Comparison of ENCODE assay signal across 9 cellular contexts in genomic region chr14:96364911-96365310, GRCh38. TPM values are rescaled to one million over a fixed set of nuclear protein-coding genes. Genes with fewer than 3 reads are reported as not detected.
DNase-seq lines count a peak whose midpoint lies in the region; ATAC-seq, FAIRE-seq and TF ChIP-seq lines count a peak whose summit lies in the region.
"Had no signal": no experiment of that assay in that cellular context is flagged by ENCODE, and none has a peak within 500 bp of the region (broad histone marks: within the 10 kb centered on the region; RNA-seq: fewer than 3 reads in every experiment).

No MANE protein-coding gene starts in this region.

- H3K36me3 ChIP-seq in GM23338 (ENCODE audit: insufficient read depth) (no peaks in the 10 kb centered on the region), PC-3 (ENCODE audit: low read depth, low read length) (no peaks in the 10 kb centered on the region), endothelial cell of umbilical vein (ENCODE audit: control insufficient read depth in 2 of 2, extremely low read depth in 1 of 2, insufficient read depth in 2 of 2, low read length in 2 of 2) (no peaks in the 10 kb centered on the region), trophoblast cell (ENCODE audit: control insufficient read depth in 1 of 2, insufficient read depth in 2 of 2, low read length in 2 of 2) (peaks cover 0 to 2% of the 10 kb centered on the region in 2 experiments)

- no peak overlapping the region for H2AK5ac ChIP-seq in trophoblast cell (ENCODE audit: low read length)

- H3K4me2 ChIP-seq in GM23338 (peak overlapping the region; percentile 95), PC-3 (ENCODE audit: low read length) (peak overlapping the region; percentile 98), endothelial cell of umbilical vein (ENCODE audit: insufficient read depth, low read length) (peak overlapping the region; percentile 75), trophoblast cell (ENCODE audit: low read length) (peak overlapping the region; percentile 27)

- peaks cover 6% of the 10 kb centered on the region; the same call in 2 of the 3 replicates for H3K9me3 Mint-ChIP-seq in GM23338

- peak overlapping the region; percentile 89 for H3K4me3 Mint-ChIP-seq in GM23338

- CTCF ChIA-PET in PC-3 (lab: Charles Lee): no interaction called here
- CTCF ChIA-PET in endothelial cell of umbilical vein (lab: Charles Lee): no interaction called here

- H3K18ac ChIP-seq in trophoblast cell (ENCODE audit: low read length): no peak overlapping the region

- no peaks in the 10 kb centered on the region for H3K9me3 ChIP-seq in PC-3 (ENCODE audit: low read length)
- H3K9me3 ChIP-seq in endothelial cell of umbilical vein (replicated peaks; ENCODE audit: control insufficient read depth, insufficient read depth, low read length): no peaks in the 10 kb centered on the region
- H3K9me3 ChIP-seq in trophoblast cell (ENCODE audit: insufficient read depth, low read depth, low read length): no peaks in the 10 kb centered on the region

- H4K20me1 ChIP-seq in GM23338 (replicated peaks; ENCODE audit: insufficient read depth) (peaks cover 15% of the 10 kb centered on the region), PC-3 (ENCODE audit: low read length) (peaks cover 5% of the 10 kb centered on the region; the same call in 1 of the 2 replicates), endothelial cell of umbilical vein (replicated peaks; ENCODE audit: control insufficient read depth, extremely low read depth, insufficient read depth, low read length) (no peaks in the 10 kb centered on the region)

- no peak overlapping the region for H2BK12ac ChIP-seq in trophoblast cell (ENCODE audit: low read length)

- H3K79me1 ChIP-seq in trophoblast cell (ENCODE audit: low read length): peaks cover 12% of the 10 kb centered on the region

- H3F3A ChIP-seq in GM23338 (replicated peaks; ENCODE audit: low read depth) (no peaks in the 10 kb centered on the region), PC-3 (ENCODE audit: low read length, unreplicated experiment) (no peaks in the 10 kb centered on the region)

- BruUV-seq in PC-3 (replicated peaks; lab: Mats Ljungman, UMichigan) (no TSS peak), endothelial cell of umbilical vein (replicated peaks; lab: Mats Ljungman, UMichigan) (no TSS peak)

- H3K4me1 Mint-ChIP-seq in GM23338: peaks cover 45% of the 10 kb centered on the region

- no peak overlapping the region for H4K8ac ChIP-seq in trophoblast cell (ENCODE audit: low read depth, low read length)

- no CpG with 5 or more reads among the region's 3 CpGs for WGBS in trophoblast cell (ENCODE audit: extremely low coverage, insufficient coverage, insufficient read length)

- no peaks in the 10 kb centered on the region for H3K9me1 ChIP-seq in endothelial cell of umbilical vein (replicated peaks; ENCODE audit: control insufficient read depth, extremely low read depth, insufficient read depth, low read length)

- peaks cover 14% of the 10 kb centered on the region for H3K36me3 Mint-ChIP-seq in GM23338 (ENCODE audit: low read depth)

- no peak for FAIRE-seq in endothelial cell of umbilical vein (lab: Jason Lieb, UNC)

- H3K23ac ChIP-seq in trophoblast cell (ENCODE audit: low read length): no peak overlapping the region

- H2BK120ac ChIP-seq in trophoblast cell (ENCODE audit: insufficient read depth, low read length, poor library complexity): no peak overlapping the region

- H2AFZ ChIP-seq in GM23338 (no peak overlapping the region), PC-3 (ENCODE audit: low read length) (no peak overlapping the region), endothelial cell of umbilical vein (ENCODE audit: low read depth, low read length) (no peak overlapping the region), trophoblast cell (ENCODE audit: insufficient read depth, low read length, poor library complexity) (no peak overlapping the region)

- DNase-seq in GM23338 (ENCODE audit: low spot score): no peak
- no peak for DNase-seq in PC-3
- no peak for DNase-seq in endothelial cell of umbilical vein (ENCODE audit: low read depth, low spot score)
- no peak for DNase-seq in trophoblast cell
- no peak for DNase-seq in nucleus accumbens (lab: John Stamatoyannopoulos, UW)
- no peak for DNase-seq in activated effector memory CD4-positive, alpha-beta T cell treated with Interleukin-2 at 50 U/mL for 16 hours
- DNase-seq in GM13976 (ENCODE audit: low spot score): no peak
- DNase-seq: activated gamma-delta T cell, NCI-H1436 had no signal

- H3K27me3 ChIP-seq in GM23338 (ENCODE audit: insufficient read depth) (no peaks in the 10 kb centered on the region), PC-3 (ENCODE audit: low read length) (no peaks in the 10 kb centered on the region), endothelial cell of umbilical vein (ENCODE audit: control insufficient read depth in 2 of 2, insufficient read depth in 2 of 2, low read length in 2 of 2) (no peaks in the 10 kb centered on the region), trophoblast cell (ENCODE audit: insufficient read depth, low read length) (no peaks in the 10 kb centered on the region)

- H3K79me2 ChIP-seq in GM23338 (replicated peaks; ENCODE audit: insufficient read depth) (peaks cover 87% of the 10 kb centered on the region), PC-3 (ENCODE audit: low read length) (peaks cover 93% of the 10 kb centered on the region), endothelial cell of umbilical vein (ENCODE audit: control insufficient read depth, insufficient read depth, low read length) (peaks cover 47% of the 10 kb centered on the region), trophoblast cell (ENCODE audit: control insufficient read depth, insufficient read depth, low read length, poor library complexity) (peaks cover 17% of the 10 kb centered on the region)

- H3K27ac ChIP-seq in GM23338 (ENCODE audit: low read depth) (no peak overlapping the region), PC-3 (ENCODE audit: low read length) (no peak overlapping the region), endothelial cell of umbilical vein (ENCODE audit: insufficient read depth, low read depth, low read length) (no peak overlapping the region), trophoblast cell (ENCODE audit: low read depth, low read length) (no peak overlapping the region)

- H4K91ac ChIP-seq in trophoblast cell (ENCODE audit: low read depth, low read length): no peak overlapping the region

- no peak overlapping the region for H3K27ac Mint-ChIP-seq in GM23338

- peak overlapping the region; percentile 61 for H3K4ac ChIP-seq in trophoblast cell (ENCODE audit: low read depth, low read length)

- H3K9ac ChIP-seq in PC-3 (ENCODE audit: low read length) (no peak overlapping the region), endothelial cell of umbilical vein (replicated peaks; ENCODE audit: extremely low read depth, insufficient read depth, low read length) (no peak overlapping the region), trophoblast cell (ENCODE audit: low read length) (no peak overlapping the region)

- H3K27me3 Mint-ChIP-seq in GM23338 (ENCODE audit: insufficient read depth, low read depth, poor library complexity): no peaks in the 10 kb centered on the region

- TF ChIP-seq CTCF in GM23338 (conservative IDR thresholded peaks at IDR 0.05; ENCODE audit: low read depth in 2 of 2) (no peak), PC-3 (conservative IDR thresholded peaks at IDR 0.05; ENCODE audit: low read depth, low read length) (no peak), endothelial cell of umbilical vein (IDR thresholded peaks at IDR 0.05; ENCODE audit: extremely low read depth in 1 of 2, insufficient read depth in 1 of 2, low read depth in 1 of 2, low read length in 2 of 2) (no peak), GM13976 (IDR thresholded peaks at IDR 0.05; ENCODE audit: borderline replicate concordance, control extremely low read depth, extremely low read depth, insufficient read depth, missing control alignments) (no peak)

- H3K4me1 ChIP-seq in GM23338 (ENCODE audit: insufficient read depth) (peaks cover 22% of the 10 kb centered on the region), PC-3 (ENCODE audit: insufficient read depth, low read length) (peaks cover 19% of the 10 kb centered on the region), endothelial cell of umbilical vein (ENCODE audit: control insufficient read depth, extremely low read depth, insufficient read depth, low read length) (peaks cover 21% of the 10 kb centered on the region), trophoblast cell (ENCODE audit: control insufficient read depth in 1 of 2, insufficient read depth in 2 of 2, low read length in 2 of 2) (peaks cover 0 to 4% of the 10 kb centered on the region in 2 experiments)

- H3K14ac ChIP-seq in trophoblast cell (ENCODE audit: low read length): no peak overlapping the region

- H3K4me3 ChIP-seq in GM23338: peak overlapping the region; percentile 92
- H3K4me3 ChIP-seq in PC-3 (ENCODE audit: low read length): peak overlapping the region; percentile 83
- no peak overlapping the region for H3K4me3 ChIP-seq in endothelial cell of umbilical vein (replicated peaks in 1 of 3; ENCODE audit: insufficient read depth in 1 of 3, low read depth in 1 of 3, low read length in 3 of 3)
- H3K4me3 ChIP-seq in trophoblast cell (ENCODE audit: low read depth, low read length): no peak overlapping the region

- in situ Hi-C loops in GM13976 (cut with MboI; ENCODE audit: low sequenced_read_pairs, unreplicated experiment): no loop called here

- dilution Hi-C loops in endothelial cell of umbilical vein (cut with MboI; ENCODE audit: extremely low pct_ligation_motif_present, low sequenced_read_pairs): no loop called here

- ATAC-seq in GM23338 (no peak), PC-3 (no peak)

- POLR2A ChIA-PET in PC-3 (lab: Charles Lee; ENCODE audit: unreplicated experiment) (no interaction called here), endothelial cell of umbilical vein (lab: Charles Lee) (no interaction called here)

- no peak overlapping the region for H2BK5ac ChIP-seq in trophoblast cell (ENCODE audit: low read depth, low read length, poor library complexity)

- TF ChIP-seq POLR2A in endothelial cell of umbilical vein (IDR thresholded peaks at IDR 0.05; ENCODE audit: low read depth, low read length): no peak

- intact Hi-C loops in PC-3 (cut with micrococcal nuclease) (loop anchor here (5.0 to 10.0 kb wide), 3 partner anchors 57 to 137 kb away; partner anchors contain the start of gene PAPOLA), endothelial cell of umbilical vein (cut with micrococcal nuclease) (loop anchor here (1.0 kb wide), 1 partner anchor 66 kb away; no protein-coding TSS in a partner anchor)

- no peaks in the 10 kb centered on the region for H3K9me2 ChIP-seq in GM23338 (ENCODE audit: insufficient read depth)
- no peaks in the 10 kb centered on the region for H3K9me2 ChIP-seq in PC-3 (replicated peaks; ENCODE audit: low read length)

- H4K12ac ChIP-seq in trophoblast cell (ENCODE audit: low read depth, low read length): no peak overlapping the region

RNA-seq across cellular contexts. Expression of gene GSKIP, which starts 1.6 kb away (rescaled TPM):
- total RNA-seq in GM23338 (2014; rRNA removed; shearing (Covaris generic)): 50.9 and 58.8 TPM in 2 replicates
- polyA plus RNA-seq in GM23338 (2016; fragmentation: Nextera tagmentation; extraction: Ambion mirVana) (15.0 and 17.4 TPM in 2 replicates), endothelial cell of umbilical vein (7.7 and 9.2 TPM in 2 replicates)
- total RNA-seq in PC-3 (2014; rRNA removed) (13.7 and 22.6 TPM in 2 replicates), endothelial cell of umbilical vein (15.9 and 20.2 TPM in 2 replicates)
- 12.0 and 12.8 TPM in 2 replicates for polyA plus RNA-seq in endothelial cell of umbilical vein (2011; cell fraction: cytosol; rRNA removed)
- polyA plus RNA-seq in endothelial cell of umbilical vein (2011; cell fraction: nucleus; rRNA removed): 4.5 and 7.8 TPM in 2 replicates
- polyA plus RNA-seq in endothelial cell of umbilical vein (2012): 19.4 and 22.1 TPM in 2 replicates
- 6.6 and 20.5 TPM in 2 replicates for polyA minus RNA-seq in endothelial cell of umbilical vein
- 7.7 TPM for polyA minus RNA-seq in endothelial cell of umbilical vein (2011; cell fraction: cytosol; rRNA and poly(A)+ RNA removed)
- 3.8 and 4.1 TPM in 2 replicates for polyA minus RNA-seq in endothelial cell of umbilical vein (2011; cell fraction: nucleus; rRNA and poly(A)+ RNA removed)
- 47.6 and 50.7 TPM in 2 replicates for polyA plus RNA-seq in trophoblast cell (2013)

RNA-seq across cellular contexts. Expression of gene ATG2B, which starts 1.8 kb away (rescaled TPM):
- total RNA-seq in GM23338 (2014; rRNA removed; shearing (Covaris generic)): 11.0 and 15.4 TPM in 2 replicates
- polyA plus RNA-seq in GM23338 (2016; fragmentation: Nextera tagmentation; extraction: Ambion mirVana): 2.1 and 3.8 TPM in 2 replicates
- 10.9 and 11.6 TPM in 2 replicates for total RNA-seq in PC-3 (2014; rRNA removed)
- total RNA-seq in endothelial cell of umbilical vein: 17.8 and 18.3 TPM in 2 replicates
- 4.9 and 5.9 TPM in 2 replicates for polyA plus RNA-seq in endothelial cell of umbilical vein
- polyA plus RNA-seq in endothelial cell of umbilical vein (2011; cell fraction: cytosol; rRNA removed): 6.5 TPM in 2 replicates
- polyA plus RNA-seq in endothelial cell of umbilical vein (2011; cell fraction: nucleus; rRNA removed): 32.2 and 34.8 TPM in 2 replicates
- polyA plus RNA-seq in endothelial cell of umbilical vein (2012): 8.2 and 12.4 TPM in 2 replicates
- 20.0 and 24.9 TPM in 2 replicates for polyA minus RNA-seq in endothelial cell of umbilical vein
- polyA minus RNA-seq in endothelial cell of umbilical vein (2011; cell fraction: cytosol; rRNA and poly(A)+ RNA removed): 8.7 TPM
- polyA minus RNA-seq in endothelial cell of umbilical vein (2011; cell fraction: nucleus; rRNA and poly(A)+ RNA removed): 49.8 and 56.5 TPM in 2 replicates
- 16.2 and 17.4 TPM in 2 replicates for polyA plus RNA-seq in trophoblast cell (2013)

RNA-seq across cellular contexts. Expression of gene AK7, which starts 27.0 kb away (rescaled TPM):
- 6.2 and 13.0 TPM in 2 replicates for total RNA-seq in GM23338 (2014; rRNA removed; shearing (Covaris generic))
- polyA plus RNA-seq in GM23338 (2016; fragmentation: Nextera tagmentation; extraction: Ambion mirVana) (4.3 and 5.6 TPM in 2 replicates), endothelial cell of umbilical vein (0.18 and 0.51 TPM in 2 replicates)
- total RNA-seq in PC-3 (2014; rRNA removed) (0.29 TPM in 1 of 2 replicates, not detected in the other), endothelial cell of umbilical vein (0.49 and 0.83 TPM in 2 replicates)
- 0.43 and 0.44 TPM in 2 replicates for polyA plus RNA-seq in endothelial cell of umbilical vein (2011; cell fraction: cytosol; rRNA removed)
- polyA plus RNA-seq in endothelial cell of umbilical vein (2011; cell fraction: nucleus; rRNA removed): 0.34 and 0.39 TPM in 2 replicates
- 0.10 and 0.33 TPM in 2 replicates for polyA plus RNA-seq in endothelial cell of umbilical vein (2012)
- polyA minus RNA-seq in endothelial cell of umbilical vein: 0.15 and 0.21 TPM in 2 replicates
- 1.9 TPM for polyA minus RNA-seq in endothelial cell of umbilical vein (2011; cell fraction: cytosol; rRNA and poly(A)+ RNA removed)
- 0.34 and 0.72 TPM in 2 replicates for polyA minus RNA-seq in endothelial cell of umbilical vein (2011; cell fraction: nucleus; rRNA and poly(A)+ RNA removed)
- polyA plus RNA-seq in trophoblast cell (2013): 0.94 and 1.4 TPM in 2 replicates

Comparison
In these comparisons a context has a peak if more than half of its experiments do, and no peak if none do; other contexts are left out.
1. H3K4me2 ChIP-seq: peak in every context shown above with its lines; median percentile 98 in PC-3; 95 in GM23338; 75 in endothelial cell of umbilical vein; 27 in trophoblast cell.
2. H3K4me3 ChIP-seq: peak in GM23338 (single experiment) and PC-3 (single experiment); none in endothelial cell of umbilical vein (0 of 3) and trophoblast cell (single experiment).